8 cellular contexts compared by ENCODE assay signal in genomic region chr7:56106108-56107073, GRCh38. TPM values are rescaled to one million over a fixed set of nuclear protein-coding genes. Genes with fewer than 3 reads are reported as not detected.
DNase-seq lines count a peak whose midpoint lies in the region; ATAC-seq, FAIRE-seq and TF ChIP-seq lines count a peak whose summit lies in the region.

Gene CHCHD2, minus strand, starts transcription at chr7:56106476. Its CDS starts 63 bp downstream, at chr7:56106413.

- H3K27me3 Mint-ChIP-seq in activated naive CD4-positive, alpha-beta T cell treated with anti-CD3 and anti-CD28 coated beads for 36 hours (ENCODE audit: low read depth) = no peaks in the 10 kb centered on the region

- peak within 1 kb of the TSS; percentile 90 for H3K4me3 Mint-ChIP-seq in activated naive CD4-positive, alpha-beta T cell treated with anti-CD3 and anti-CD28 coated beads for 36 hours

- H2AFZ ChIP-seq in osteoblast (ENCODE audit: low read length) = peak within 1 kb of the TSS; percentile 88

- H3K27ac ChIP-seq in SK-N-MC = peak within 1 kb of the TSS; percentile 65; the same call in 1 of the 2 replicates
- peak within 1 kb of the TSS; percentile 100 for H3K27ac ChIP-seq in osteoblast (ENCODE audit: low read depth, low read length)
- H3K27ac ChIP-seq in testis = peak within 1 kb of the TSS; percentile 89 to 90

- peaks cover 7% of the 10 kb centered on the region for H3K36me3 ChIP-seq in GM06990 (ENCODE audit: control insufficient read depth, insufficient read depth, low read length)
- H3K36me3 ChIP-seq in SK-N-MC (ENCODE audit: insufficient read depth, low read length) = peaks cover 34% of the 10 kb centered on the region
- H3K36me3 ChIP-seq in osteoblast (ENCODE audit: insufficient read depth, low read length) = peaks cover 30% of the 10 kb centered on the region
- no peaks in the 10 kb centered on the region for H3K36me3 ChIP-seq in testis (ENCODE audit: low read depth, missing control alignments)

- H3K27ac Mint-ChIP-seq in activated naive CD4-positive, alpha-beta T cell treated with anti-CD3 and anti-CD28 coated beads for 36 hours = peak within 1 kb of the TSS; percentile 98

- H3K9me3 Mint-ChIP-seq in activated naive CD4-positive, alpha-beta T cell treated with anti-CD3 and anti-CD28 coated beads for 36 hours = no peaks in the 10 kb centered on the region

- H3K27me3 ChIP-seq in GM06990 (replicated peaks; ENCODE audit: control insufficient read depth, insufficient read depth, low read length) (no peaks in the 10 kb centered on the region), osteoblast (ENCODE audit: insufficient read depth, low read length) (no peaks in the 10 kb centered on the region), testis (no peaks in the 10 kb centered on the region)

- peaks cover 37% of the 10 kb centered on the region for H3K36me3 Mint-ChIP-seq in activated naive CD4-positive, alpha-beta T cell treated with anti-CD3 and anti-CD28 coated beads for 36 hours (ENCODE audit: low read depth)

- peak; percentile 43 for TF ChIP-seq POLR2A in testis (IDR thresholded peaks at IDR 0.05)

- CTCF ChIA-PET in activated naive CD4-positive, alpha-beta T cell treated with anti-CD3 and anti-CD28 coated beads for 36 hours (lab: Charles Lee) = interaction anchor here (0.5 to 1.4 kb wide), 3 partner anchors 32 to 851 kb away, joined by 3 to 6 read pairs (median 3); no protein-coding TSS in a partner anchor

- no peaks in the 10 kb centered on the region for H3K9me3 ChIP-seq in SK-N-MC (ENCODE audit: low read depth, low read length)
- H3K9me3 ChIP-seq in osteoblast (ENCODE audit: low read depth, low read length) = no peaks in the 10 kb centered on the region
- H3K9me3 ChIP-seq in testis = no peaks in the 10 kb centered on the region

- H3K4me1 ChIP-seq in osteoblast (ENCODE audit: insufficient read depth, low read length) (peaks cover 8% of the 10 kb centered on the region), testis (peaks cover 10% of the 10 kb centered on the region)

- peak within 1 kb of the TSS; percentile 94 for H3K9ac ChIP-seq in SK-N-MC (ENCODE audit: insufficient read length)

- peak within 1 kb of the TSS; percentile 98 for H3K4me3 ChIP-seq in GM06990 (replicated peaks; ENCODE audit: low read depth, low read length)
- peak within 1 kb of the TSS; percentile 90 for H3K4me3 ChIP-seq in SK-N-MC
- peak within 1 kb of the TSS; percentile 100 for H3K4me3 ChIP-seq in osteoblast (ENCODE audit: insufficient read depth, low read length)
- H3K4me3 ChIP-seq in testis = peak within 1 kb of the TSS; percentile 93 to 94

- peak; percentile 73 for FAIRE-seq in frontal cortex (lab: Jason Lieb, UNC)

- DNase-seq in GM06990 (ENCODE audit: extremely low read depth, insufficient read length) = peak; percentile 94
- peak; percentile 97 for DNase-seq in NCI-H1048 (lab: John Stamatoyannopoulos, UW)
- peak; percentile 88 for DNase-seq in SK-N-MC (ENCODE audit: low read depth, low spot score)
- DNase-seq in activated naive CD4-positive, alpha-beta T cell treated with anti-CD3 and anti-CD28 coated beads for 36 hours = peak; percentile 97
- peak; percentile 89 to 94 for DNase-seq in frontal cortex (ENCODE audit: low spot score in 2 of 2)
- DNase-seq in osteoblast (ENCODE audit: insufficient read length, low spot score, missing footprints) = peak; percentile 97
- peak; percentile 99 for DNase-seq in testis

- peak; percentile 100 for ATAC-seq in HG02588 (IDR thresholded peaks at IDR 0.05; ENCODE audit: unreplicated experiment)

- intact Hi-C loops in activated naive CD4-positive, alpha-beta T cell treated with anti-CD3 and anti-CD28 coated beads for 36 hours (cut with micrococcal nuclease) = loop anchor here (1.0 to 10.0 kb wide), 7 partner anchors 42 to 741 kb away; partner anchors contain the start of genes CCT6A, LANCL2, MRPS17 and PSPH
- intact Hi-C loops in testis (cut with DNase I; ENCODE audit: low total_unique reads) = no loop called here

- TF ChIP-seq CTCF in GM06990 (IDR thresholded peaks at IDR 0.05; ENCODE audit: insufficient read depth, low read length, poor library complexity, severe bottlenecking) (no peak), osteoblast (IDR thresholded peaks at IDR 0.05; ENCODE audit: extremely low read depth, low read depth, low read length) (no peak), testis (IDR thresholded peaks at IDR 0.05) (no peak)

- H3K79me2 ChIP-seq in osteoblast (ENCODE audit: insufficient read depth, low read length) = peaks cover 33% of the 10 kb centered on the region

- H4K20me1 ChIP-seq in osteoblast (ENCODE audit: insufficient read depth, low read length) = peaks cover 16% of the 10 kb centered on the region

- peaks cover 31% of the 10 kb centered on the region for H3K4me1 Mint-ChIP-seq in activated naive CD4-positive, alpha-beta T cell treated with anti-CD3 and anti-CD28 coated beads for 36 hours (ENCODE audit: low read depth)

- WGBS in testis, 2 donors = 1 to 2% methylated on average over 44 to 57 of the region's 57 CpGs

- peak within 1 kb of the TSS; percentile 93 for H3K4me2 ChIP-seq in osteoblast (ENCODE audit: insufficient read depth, low read length)

RNA-seq across cellular contexts. Expression of gene CHCHD2, which starts in this region (rescaled TPM):
- total RNA-seq in activated naive CD4-positive, alpha-beta T cell treated with anti-CD3 and anti-CD28 coated beads for 36 hours = 100 to 1,000 TPM; 793 TPM
- total RNA-seq in frontal cortex = 196 TPM
- 183 and 202 TPM in 2 replicates for total RNA-seq in osteoblast
- 100 to 1,000 TPM; 212 to 289 TPM for total RNA-seq in testis
- 321 TPM for polyA plus RNA-seq in testis (ENCODE audit: insufficient read depth, low read depth, low replicate concordance)

Comparison
In these comparisons a context has a peak if more than half of its experiments do, and no peak if none do; other contexts are left out.
1. Peak in every context shown above with its lines: DNase-seq, ATAC-seq, H3K4me3 ChIP-seq and H3K27ac ChIP-seq.